39 cellular contexts compared by ENCODE assay signal in genomic region chr2:73811878-73812277, GRCh38. TPM values are rescaled to one million over a fixed set of nuclear protein-coding genes. Genes with fewer than 3 reads are reported as not detected.
"Had no signal": no experiment of that assay in that cellular context is flagged by ENCODE, and none has a peak within 500 bp of the region (broad histone marks: within the 10 kb centered on the region; RNA-seq: fewer than 3 reads in every experiment).

No MANE protein-coding gene starts in this region.

- H3K9me3 ChIP-seq: MG63 had no signal

- DNase-seq: Kasumi-1, MG63, MM.1S, MV-4-11, NCI-H1048, NCI-H1092, NCI-H1092 treated with DMSO at 0.1 percent for 48 hours, NCI-H1105, NCI-H1105 treated with DMSO at 0.1 percent for 48 hours, NCI-H1417, NCI-H1417 treated with DMSO at 0.1 percent for 48 hours, NCI-H1436, NCI-H1436 treated with DMSO at 0.1 percent for 48 hours, NCI-H146, NCI-H1694, NCI-H1694 treated with DMSO at 0.1 percent for 48 hours, NCI-H187, NCI-H187 treated with DMSO at 0.1 percent for 48 hours, NCI-H1930, NCI-H2029, NCI-H2029 treated with DMSO at 0.1 percent for 48 hours, NCI-H2081, NCI-H2081 treated with DMSO at 0.1 percent for 48 hours, NCI-H2107, NCI-H2171, NCI-H2171 treated with DMSO at 0.1 percent for 48 hours, NCI-H2227 treated with DMSO at 0.1 percent for 48 hours, NCI-H226, NCI-H345, NCI-H446, NCI-H446 treated with DMSO at 0.1 percent for 48 hours, NCI-H510A, NCI-H510A treated with DMSO at 0.1 percent for 48 hours, NCI-H524, NCI-H524 treated with DMSO at 0.1 percent for 48 hours had no signal

- H3K4me3 ChIP-seq: MG63 had no signal

- H3K36me3 ChIP-seq: MG63 had no signal

RNA-seq across cellular contexts. Expression of gene C2orf78, which starts 27.9 kb away (rescaled TPM):
- total RNA-seq: LHCN-M2, M059J, MCF 10A, NCI-H460 had no signal
